In the genomic region with DNA sequence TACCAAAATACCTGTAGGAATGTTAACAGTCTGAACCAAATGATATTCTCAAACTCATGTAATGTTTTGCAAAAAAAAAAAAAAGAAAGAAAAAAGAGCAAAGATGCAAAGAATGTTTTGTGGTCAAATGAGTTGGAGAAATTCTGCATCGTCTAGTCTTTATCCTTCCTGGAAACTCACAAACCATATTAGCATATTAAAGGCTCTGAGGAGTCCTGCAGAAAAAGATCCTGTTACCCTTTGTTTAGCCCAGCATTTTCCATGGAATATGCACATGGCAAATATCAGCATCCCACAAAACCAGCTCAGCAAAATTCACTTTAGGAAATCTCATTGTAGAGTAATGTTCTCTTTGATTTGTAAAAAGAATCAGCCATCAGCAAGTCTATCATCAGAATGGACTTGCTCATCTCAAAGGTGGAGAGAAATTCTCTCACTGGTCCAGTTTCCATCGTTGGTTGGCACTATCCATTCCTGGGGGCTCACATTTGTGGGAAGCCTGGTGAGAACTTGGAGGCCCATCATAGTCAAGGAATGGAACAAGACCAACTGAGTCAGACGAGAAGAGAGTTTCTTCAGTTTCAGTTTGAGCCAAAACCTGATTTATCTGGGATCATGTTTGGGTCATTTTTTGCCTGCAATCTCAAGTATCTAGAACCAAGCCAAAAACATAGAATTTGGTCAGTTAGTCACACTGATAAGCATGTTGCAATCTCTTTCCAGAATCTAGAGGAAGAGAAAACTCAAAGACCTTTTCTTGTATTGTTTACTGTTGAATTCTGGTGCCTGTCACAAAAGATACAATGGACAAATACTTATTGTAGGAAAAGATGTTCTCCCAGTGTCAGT, we compare ENCODE assay signal across 16 cellular contexts.
DNase-seq lines count a peak whose midpoint lies in the region; ATAC-seq and TF ChIP-seq lines count a peak whose summit lies in the region.
"Had no signal": no experiment of that assay in that cellular context is flagged by ENCODE, and none has a peak within 500 bp of the region (broad histone marks: within the 10 kb centered on the region; RNA-seq: fewer than 3 reads in every experiment).

No MANE protein-coding gene starts in this region.

- no peak for ATAC-seq in left lung
- ATAC-seq: A549, Panc1 had no signal

- no peaks in the 10 kb centered on the region for H3K36me3 ChIP-seq in HEK293 (ENCODE audit: control insufficient read depth in 2 of 2, insufficient read depth in 1 of 2, low read length in 2 of 2)
- no peaks in the 10 kb centered on the region for H3K36me3 ChIP-seq in left lung
- no peaks in the 10 kb centered on the region for H3K36me3 ChIP-seq in MG63

- CTCF ChIA-PET in HEK293 (lab: Yijun Ruan, JAX): interaction anchor here (0.6 kb wide), 1 partner anchor 128 kb away, joined by 3 read pairs; no protein-coding TSS in a partner anchor

- H3K4me1 ChIP-seq in HEK293 (ENCODE audit: control insufficient read depth, insufficient read depth, low read length): no peaks in the 10 kb centered on the region
- H3K4me1 ChIP-seq in left lung: no peaks in the 10 kb centered on the region
- H3K4me1 ChIP-seq: A549, Caco-2 had no signal

- DNase-seq in AG20443 (ENCODE audit: low spot score) (peak; percentile 44), astrocyte of the hippocampus (ENCODE audit: low read depth, low spot score) (peak; percentile 11), iPS DF 4.7 (ENCODE audit: extremely low read depth, low spot score) (peak; percentile 84), left lung (no peak), HUDEP-2 (lab: John Stamatoyannopoulos, UW; ENCODE audit: unreplicated experiment in 76 of 76) (no peak), MG63 (no peak), OCI-M2 (lab: John Stamatoyannopoulos, UW; ENCODE audit: unreplicated experiment) (no peak)
- DNase-seq: Caco-2, KBM-7, NCI-H1436, NCI-H2081, NCI-H510A, SW 1271 had no signal

- intact Hi-C loops in left lung (cut with DNase I): no loop called here

- H3K4me3 ChIP-seq in HEK293 (ENCODE audit: low read depth, low read length) (no peak overlapping the region), left lung (no peak overlapping the region), MG63 (no peak overlapping the region)
- H3K4me3 ChIP-seq: A549 had no signal

- no peaks in the 10 kb centered on the region for H3K9me3 ChIP-seq in HEK293 (ENCODE audit: control insufficient read depth, insufficient read depth, low read depth, low read length)
- H3K9me3 ChIP-seq in left lung: no peaks in the 10 kb centered on the region
- no peaks in the 10 kb centered on the region for H3K9me3 ChIP-seq in MG63
- H3K9me3 ChIP-seq: A549, Caco-2 had no signal

- no peaks in the 10 kb centered on the region for H3K27me3 ChIP-seq in left lung
- peaks cover 5% of the 10 kb centered on the region; the same call in 1 of the 2 replicates for H3K27me3 ChIP-seq in MG63

- H3K27ac ChIP-seq in HEK293 (ENCODE audit: extremely low read depth, low read depth, low read length): no peak overlapping the region
- H3K27ac ChIP-seq in left lung: no peak overlapping the region
- H3K27ac ChIP-seq: A549 had no signal

- TF ChIP-seq CTCF in HEK293 (tag by site-specific recombination; IDR thresholded peaks at IDR 0.05) (no peak), left lung (IDR thresholded peaks at IDR 0.05) (no peak)

- POLR2A ChIA-PET in HEK293 (lab: Yijun Ruan, JAX): no interaction called here

TF ChIP-seq in HEK293, 187 proteins besides CTCF, POLR2A, EP300 and RAD21:
- TF ChIP-seq KLF1 (tag by site-specific recombination; IDR thresholded peaks at IDR 0.05) (no peak), ZNF239 (tag by site-specific recombination; IDR thresholded peaks at IDR 0.05) (0 out of 2 replicates have a peak, but pooled peaks have one; percentile 48)
- TF ChIP-seq, protein P1, sequence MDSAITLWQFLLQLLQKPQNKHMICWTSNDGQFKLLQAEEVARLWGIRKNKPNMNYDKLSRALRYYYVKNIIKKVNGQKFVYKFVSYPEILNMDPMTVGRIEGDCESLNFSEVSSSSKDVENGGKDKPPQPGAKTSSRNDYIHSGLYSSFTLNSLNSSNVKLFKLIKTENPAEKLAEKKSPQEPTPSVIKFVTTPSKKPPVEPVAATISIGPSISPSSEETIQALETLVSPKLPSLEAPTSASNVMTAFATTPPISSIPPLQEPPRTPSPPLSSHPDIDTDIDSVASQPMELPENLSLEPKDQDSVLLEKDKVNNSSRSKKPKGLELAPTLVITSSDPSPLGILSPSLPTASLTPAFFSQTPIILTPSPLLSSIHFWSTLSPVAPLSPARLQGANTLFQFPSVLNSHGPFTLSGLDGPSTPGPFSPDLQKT (IDR thresholded peaks at IDR 0.05; ENCODE audit: borderline replicate concordance, low read depth, low read length): no peak

Comparison
In these comparisons a context has a peak if more than half of its experiments do, and no peak if none do; other contexts are left out.
1. DNase-seq: peak in AG20443 (single experiment), astrocyte of the hippocampus (single experiment) and iPS DF 4.7 (single experiment); none in left lung (0 of 2), HUDEP-2 (0 of 76), MG63 (single experiment) and OCI-M2 (single experiment).